Comparison of ENCODE assay signal across 16 cellular contexts in genomic region chr4:98630804-98631454, GRCh38. TPM values are rescaled to one million over a fixed set of nuclear protein-coding genes. Genes with fewer than 3 reads are reported as not detected.
DNase-seq lines count a peak whose midpoint lies in the region; ATAC-seq lines count a peak whose summit lies in the region.
"Had no signal": no experiment of that assay in that cellular context is flagged by ENCODE, and none has a peak within 500 bp of the region (broad histone marks: within the 10 kb centered on the region; RNA-seq: fewer than 3 reads in every experiment).

No MANE protein-coding gene starts in this region.

- intact Hi-C loops in left cardiac atrium (cut with DNase I) (no loop called here), cardiac septum (cut with DNase I) (no loop called here)

- peak; percentile 21 to 49 for ATAC-seq in left cardiac atrium
- no peak for ATAC-seq in GM18870 (IDR thresholded peaks at IDR 0.05; ENCODE audit: unreplicated experiment)
- no peak for ATAC-seq in GM18868 (IDR thresholded peaks at IDR 0.05; ENCODE audit: unreplicated experiment)
- ATAC-seq: A549; activated CD8-positive, alpha-beta memory T cell treated with anti-CD3 and anti-CD28 coated beads, Interleukin-2, amount 10 ng/mL, durations not matched to agents 7 days and 5 days; CD8-positive, alpha-beta T cell had no signal

- peak overlapping the region; percentile 18 for H3K27ac ChIP-seq in caudate nucleus (ENCODE audit: low read depth, low read length)
- H3K27ac ChIP-seq: A549 had no signal

- DNase-seq in left cardiac atrium, result no peak
- DNase-seq in cardiac septum (ENCODE audit: low spot score), result no peak
- peak in 3 of 61 donors; percentile 16 to 51 (median 16) for DNase-seq in caudate nucleus (lab: John Stamatoyannopoulos, UW)
- peak; percentile 42 for DNase-seq in left kidney (ENCODE audit: low read depth, low spot score)
- DNase-seq in medulla oblongata (ENCODE audit: extremely low spot score), result no peak
- no peak for DNase-seq in H4 (ENCODE audit: low spot score)
- DNase-seq: activated CD8-positive, alpha-beta memory T cell treated with anti-CD3 and anti-CD28 coated beads, Interleukin-2, amount 10 ng/mL, durations not matched to agents 7 days and 5 days; activated naive CD4-positive, alpha-beta T cell treated with anti-CD3 and anti-CD28 coated beads for 36 hours; CD8-positive, alpha-beta T cell; central memory CD4-positive, alpha-beta T cell; NCI-H187; NCI-H526; stimulated activated CD4-positive, alpha-beta T cell treated with anti-CD3 and anti-CD28 coated beads, Interleukin-12 subunit alpha, Interleukin-12 subunit beta, amount 100 ng/mL, for 4 hours had no signal

RNA-seq across cellular contexts. Expression of gene TSPAN5, which starts 27.5 kb away (rescaled TPM):
- total RNA-seq in left cardiac atrium (1 to 10 TPM; 1.3 to 2.0 TPM), cardiac septum (8.6 TPM)
- total RNA-seq in H4 (2014; rRNA removed; shearing (Covaris generic)), result 4.3 and 6.7 TPM in 2 replicates

Comparison
In these comparisons a context has a peak if more than half of its experiments do, and no peak if none do; other contexts are left out.
1. ATAC-seq: peak in left cardiac atrium (2 of 2); none in GM18870 (single experiment) and GM18868 (single experiment).